2 cellular contexts compared by ENCODE assay signal in the genomic region with DNA sequence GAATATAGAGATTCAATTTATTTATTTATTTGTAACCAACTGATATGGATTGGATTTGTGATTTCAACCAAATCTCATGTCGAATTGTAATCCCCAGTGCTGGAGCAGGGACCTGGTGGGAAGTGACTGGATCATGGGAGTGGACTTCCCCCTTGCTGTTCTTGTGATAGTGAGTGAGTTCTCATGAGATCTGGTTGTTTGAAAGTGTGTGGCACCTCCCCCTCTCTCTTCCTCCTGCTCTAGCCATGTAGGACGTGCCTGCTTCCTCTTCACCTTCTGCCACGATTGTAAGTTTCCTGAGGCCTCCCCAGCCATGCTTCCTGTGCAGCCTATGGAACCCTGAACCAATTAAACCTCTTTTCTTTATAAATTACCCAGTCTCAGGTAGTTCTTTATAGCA.
TF ChIP-seq lines count a peak whose summit lies in the region.

No MANE protein-coding gene starts in this region.

TF ChIP-seq in K562, 482 proteins besides CTCF, POLR2A, EP300 and RAD21:
- TF ChIP-seq ZNF431 (CRISPR knock-in tag; IDR thresholded peaks at IDR 0.05), result peak; percentile 82; the same call in 1 of the 2 replicates
- TF ChIP-seq TRIM24 (IDR thresholded peaks at IDR 0.05), result 0 out of 4 replicates have a peak, but pooled peaks of 1 of the 2 experiments have one; percentile 13

TF ChIP-seq in HepG2, 621 proteins besides CTCF, POLR2A, EP300 and RAD21:
- peak; percentile 93 for TF ChIP-seq ZNF431 (CRISPR knock-in tag; IDR thresholded peaks at IDR 0.05; ENCODE audit: borderline replicate concordance, low read depth)
